In genomic region chr11:71451596-71452353, GRCh38 we compare ENCODE assay signal across 8 cellular contexts. TPM values are rescaled to one million over a fixed set of nuclear protein-coding genes. Genes with fewer than 3 reads are reported as not detected.
DNase-seq lines count a peak whose midpoint lies in the region; ATAC-seq and FAIRE-seq lines count a peak whose summit lies in the region.

No MANE protein-coding gene starts in this region.

- H3K27me3 Mint-ChIP-seq in activated CD4-positive, alpha-beta memory T cell treated with anti-CD3 and anti-CD28 coated beads for 36 hours = no peaks in the 10 kb centered on the region

- peak overlapping the region; percentile 89 for H3K27ac Mint-ChIP-seq in activated CD4-positive, alpha-beta memory T cell treated with anti-CD3 and anti-CD28 coated beads for 36 hours

- H3K36me3 Mint-ChIP-seq in activated CD4-positive, alpha-beta memory T cell treated with anti-CD3 and anti-CD28 coated beads for 36 hours = peaks cover 30% of the 10 kb centered on the region

- H3K4me3 Mint-ChIP-seq in activated CD4-positive, alpha-beta memory T cell treated with anti-CD3 and anti-CD28 coated beads for 36 hours = peak overlapping the region; percentile 93

- H3K27ac ChIP-seq in rectal smooth muscle tissue (ENCODE audit: low read depth, low read length) = no peak overlapping the region

- no peak overlapping the region for H3K9ac ChIP-seq in rectal smooth muscle tissue (ENCODE audit: low read length)

- peaks cover 5% of the 10 kb centered on the region for H3K36me3 ChIP-seq in rectal smooth muscle tissue (ENCODE audit: control insufficient read depth, insufficient read depth, low read length)

- peak overlapping the region; percentile 91 for H3K4me3 ChIP-seq in rectal smooth muscle tissue (ENCODE audit: low read length)

- no peak for FAIRE-seq in frontal cortex (lab: Jason Lieb, UNC)

- no peak for ATAC-seq in Right ventricle myocardium inferior
- no peak for ATAC-seq in left cardiac atrium
- ATAC-seq in HG02642 (IDR thresholded peaks at IDR 0.05; ENCODE audit: poor library complexity, unreplicated experiment) = no peak

- H3K27me3 ChIP-seq in rectal smooth muscle tissue (ENCODE audit: control insufficient read depth, insufficient read depth, low read length) = no peaks in the 10 kb centered on the region

- no peaks in the 10 kb centered on the region for H3K9me3 Mint-ChIP-seq in activated CD4-positive, alpha-beta memory T cell treated with anti-CD3 and anti-CD28 coated beads for 36 hours

- intact Hi-C loops in Right ventricle myocardium inferior (cut with DNase I) = no loop called here
- intact Hi-C loops in left cardiac atrium (cut with DNase I) = no loop called here
- intact Hi-C loops in activated CD4-positive, alpha-beta memory T cell treated with anti-CD3 and anti-CD28 coated beads for 36 hours (cut with micrococcal nuclease) = loop anchor here (5.0 kb wide), 2 partner anchors 36 to 1249 kb away; partner anchors contain the start of gene FADD
- intact Hi-C loops in cardiac septum (cut with DNase I) = no loop called here

- peaks cover 57% of the 10 kb centered on the region for H3K4me1 Mint-ChIP-seq in activated CD4-positive, alpha-beta memory T cell treated with anti-CD3 and anti-CD28 coated beads for 36 hours (ENCODE audit: low read depth)

- POLR2A ChIA-PET in activated CD4-positive, alpha-beta memory T cell treated with anti-CD3 and anti-CD28 coated beads for 36 hours (lab: Charles Lee) = no interaction called here

- H3K4me1 ChIP-seq in rectal smooth muscle tissue (ENCODE audit: control insufficient read depth, insufficient read depth, low read length) = peaks cover 3% of the 10 kb centered on the region

- CTCF ChIA-PET in activated CD4-positive, alpha-beta memory T cell treated with anti-CD3 and anti-CD28 coated beads for 36 hours (lab: Charles Lee) = no interaction called here

- peak; percentile 60 for DNase-seq in Right ventricle myocardium inferior (ENCODE audit: missing footprints)
- no peak for DNase-seq in left cardiac atrium
- DNase-seq in activated CD4-positive, alpha-beta memory T cell treated with anti-CD3 and anti-CD28 coated beads for 36 hours = no peak
- DNase-seq in cardiac septum (ENCODE audit: low spot score) = peak; percentile 76
- DNase-seq in frontal cortex (ENCODE audit: low spot score in 2 of 2) = no peak
- DNase-seq in cortex of kidney (lab: John Stamatoyannopoulos, UW) = no peak

RNA-seq across cellular contexts. Expression of gene NADSYN1, which starts 1.2 kb away (rescaled TPM):
- total RNA-seq in Right ventricle myocardium inferior = 22.1 TPM
- total RNA-seq in left cardiac atrium = 10 to 100 TPM; 25.9 to 26.7 TPM
- 10 to 100 TPM; 85.0 to 91.9 TPM for total RNA-seq in activated CD4-positive, alpha-beta memory T cell treated with anti-CD3 and anti-CD28 coated beads for 36 hours
- total RNA-seq in cardiac septum = 22.0 TPM
- total RNA-seq in frontal cortex = 20.0 TPM

RNA-seq across cellular contexts. Expression of gene DHCR7, which starts 3.6 kb away (rescaled TPM):
- total RNA-seq in Right ventricle myocardium inferior = 46.3 TPM
- 10 to 100 TPM; 53.8 to 63.3 TPM for total RNA-seq in left cardiac atrium
- total RNA-seq in activated CD4-positive, alpha-beta memory T cell treated with anti-CD3 and anti-CD28 coated beads for 36 hours = 10 to 100 TPM; 61.4 to 63.5 TPM
- total RNA-seq in cardiac septum = 31.2 TPM
- total RNA-seq in frontal cortex = 35.9 TPM

Comparison
In these comparisons a context has a peak if more than half of its experiments do, and no peak if none do; other contexts are left out.
1. DNase-seq: peak in Right ventricle myocardium inferior (single experiment) and cardiac septum (single experiment); none in left cardiac atrium (single experiment), activated CD4-positive, alpha-beta memory T cell treated with anti-CD3 and anti-CD28 coated beads for 36 hours (single experiment), frontal cortex (0 of 2) and cortex of kidney (single experiment).